Comparison of ENCODE assay signal across 17 cellular contexts in genomic region chr10:132450825-132451505, GRCh38. TPM values are rescaled to one million over a fixed set of nuclear protein-coding genes. Genes with fewer than 3 reads are reported as not detected.
DNase-seq lines count a peak whose midpoint lies in the region; ATAC-seq, FAIRE-seq and TF ChIP-seq lines count a peak whose summit lies in the region.
"Had no signal": no experiment of that assay in that cellular context is flagged by ENCODE, and none has a peak within 500 bp of the region (broad histone marks: within the 10 kb centered on the region; RNA-seq: fewer than 3 reads in every experiment).

No MANE protein-coding gene starts in this region.

- no peaks in the 10 kb centered on the region for H3K79me2 ChIP-seq in osteoblast (ENCODE audit: insufficient read depth, low read length)

- TF ChIP-seq CTCF in NB4 (IDR thresholded peaks at IDR 0.05; ENCODE audit: low read depth, low read length): no peak
- TF ChIP-seq CTCF in osteoblast (IDR thresholded peaks at IDR 0.05; ENCODE audit: extremely low read depth, low read depth, low read length): no peak

- H3K4me1 ChIP-seq in CD4-positive, CD25-positive, alpha-beta regulatory T cell (ENCODE audit: control insufficient read depth, insufficient read depth, low read length, poor library complexity, severe bottlenecking): peaks cover 40% of the 10 kb centered on the region
- H3K4me1 ChIP-seq in osteoblast (ENCODE audit: insufficient read depth, low read length): peaks cover 13% of the 10 kb centered on the region

- no peaks in the 10 kb centered on the region for H3K36me3 ChIP-seq in CD4-positive, CD25-positive, alpha-beta regulatory T cell (ENCODE audit: control insufficient read depth, insufficient read depth, low read length)
- H3K36me3 ChIP-seq in osteoblast (ENCODE audit: insufficient read depth, low read length): no peaks in the 10 kb centered on the region
- H3K36me3 ChIP-seq: uterus had no signal

- DNase-seq in CD4-positive, CD25-positive, alpha-beta regulatory T cell: no peak
- DNase-seq in NB4 (ENCODE audit: low read depth) (peak; percentile 30), immature natural killer cell (no peak), osteoblast (ENCODE audit: insufficient read length, low spot score, missing footprints) (peak; percentile 78), NK-92 (lab: John Stamatoyannopoulos, UW; ENCODE audit: unreplicated experiment) (no peak), NCI-H187 (lab: John Stamatoyannopoulos, UW) (no peak), GM19239 (ENCODE audit: insufficient read length, low spot score) (no peak)
- DNase-seq: activated CD4-positive, CD25-positive, alpha-beta regulatory T cell treated with anti-CD3 and anti-CD28 coated beads, Interleukin-2, amount 50 U/mL, for 72 hours; amygdala; C1 segment of cervical spinal cord; stimulated activated CD4-positive, alpha-beta T cell treated with anti-CD3 and anti-CD28 coated beads, Interleukin-1b, Interleukin-23, amount 100 ng/mL, for 48 hours; stimulated activated CD8-positive, alpha-beta memory T cell treated with anti-CD3 and anti-CD28 coated beads, Interleukin-4, amount 100 ng/mL, for 48 hours; SW 1271 had no signal

- no peak for FAIRE-seq in GM19239 (lab: Jason Lieb, UNC)
- FAIRE-seq: GM12878 had no signal

- no peaks in the 10 kb centered on the region for H3K36me3 Mint-ChIP-seq in CD4-positive, CD25-positive, alpha-beta regulatory T cell
- no peaks in the 10 kb centered on the region for H3K36me3 Mint-ChIP-seq in immature natural killer cell

- H3K4me3 ChIP-seq in CD4-positive, CD25-positive, alpha-beta regulatory T cell (ENCODE audit: low read depth, low read length): no peak overlapping the region
- H3K4me3 ChIP-seq in NB4 (ENCODE audit: low read depth, low read length) (no peak overlapping the region), osteoblast (ENCODE audit: insufficient read depth, low read length) (no peak overlapping the region)
- H3K4me3 ChIP-seq: dorsolateral prefrontal cortex, GM12878, uterus had no signal

- no peaks in the 10 kb centered on the region for H4K20me1 ChIP-seq in osteoblast (ENCODE audit: insufficient read depth, low read length)

- peaks cover 0 to 1% (median 0%) of the 10 kb centered on the region in 7 donors for H3K9me3 Mint-ChIP-seq in CD4-positive, CD25-positive, alpha-beta regulatory T cell
- H3K9me3 Mint-ChIP-seq in immature natural killer cell: no peaks in the 10 kb centered on the region

- no peaks in the 10 kb centered on the region for H3K27me3 ChIP-seq in CD4-positive, CD25-positive, alpha-beta regulatory T cell (ENCODE audit: control insufficient read depth, insufficient read depth, low read length)
- no peaks in the 10 kb centered on the region for H3K27me3 ChIP-seq in osteoblast (ENCODE audit: insufficient read depth, low read length)
- H3K27me3 ChIP-seq: dorsolateral prefrontal cortex, uterus had no signal

- ATAC-seq in CD4-positive, CD25-positive, alpha-beta regulatory T cell (ENCODE audit: low read depth in 2 of 2): no peak
- ATAC-seq in GM18505 (IDR thresholded peaks at IDR 0.05; ENCODE audit: unreplicated experiment): no peak
- ATAC-seq: GM12878 had no signal

- H3K9me3 ChIP-seq in CD4-positive, CD25-positive, alpha-beta regulatory T cell (ENCODE audit: control insufficient read depth in 2 of 2, low read length in 2 of 2): no peaks in the 10 kb centered on the region
- no peaks in the 10 kb centered on the region for H3K9me3 ChIP-seq in osteoblast (ENCODE audit: low read depth, low read length)
- H3K9me3 ChIP-seq: uterus had no signal

- no peaks in the 10 kb centered on the region for H3K27me3 Mint-ChIP-seq in CD4-positive, CD25-positive, alpha-beta regulatory T cell
- H3K27me3 Mint-ChIP-seq in immature natural killer cell (ENCODE audit: low read depth in 3 of 3): peaks cover 3 to 16% (median 8%) of the 10 kb centered on the region in 3 donors

- no peak overlapping the region for H2AFZ ChIP-seq in osteoblast (ENCODE audit: low read length)

- peaks cover 0 to 43% (median 11%) of the 10 kb centered on the region in 4 donors for H3K4me1 Mint-ChIP-seq in CD4-positive, CD25-positive, alpha-beta regulatory T cell
- peaks cover 19 to 31% of the 10 kb centered on the region in 2 donors for H3K4me1 Mint-ChIP-seq in immature natural killer cell

- H3K27ac ChIP-seq in CD4-positive, CD25-positive, alpha-beta regulatory T cell (ENCODE audit: insufficient read depth, low read length, poor library complexity, severe bottlenecking): peak overlapping the region; percentile 89
- H3K27ac ChIP-seq in osteoblast (ENCODE audit: low read depth, low read length): no peak overlapping the region

- H3K4me2 ChIP-seq in osteoblast (ENCODE audit: insufficient read depth, low read length): no peak overlapping the region

- peak overlapping the region; percentile 87 to 94 (median 93) for H3K27ac Mint-ChIP-seq in CD4-positive, CD25-positive, alpha-beta regulatory T cell
- H3K27ac Mint-ChIP-seq in immature natural killer cell: peak overlapping the region; percentile 62 to 95 (median 94)

- TF ChIP-seq POLR2A in NB4 (IDR thresholded peaks at IDR 0.05; ENCODE audit: extremely low read depth, insufficient read length) (no peak), GM18505 (IDR thresholded peaks at IDR 0.05; ENCODE audit: borderline replicate concordance, extremely low read depth, insufficient read depth, insufficient read length) (no peak)

- no peak overlapping the region for H3K4me3 Mint-ChIP-seq in CD4-positive, CD25-positive, alpha-beta regulatory T cell
- H3K4me3 Mint-ChIP-seq in immature natural killer cell: peak overlapping the region in 1 of 5 donors; percentile 55

RNA-seq across cellular contexts. Expression of gene PWWP2B, which starts 54.0 kb away (rescaled TPM):
- total RNA-seq in CD4-positive, CD25-positive, alpha-beta regulatory T cell: 10.9 TPM
- polyA plus RNA-seq in CD4-positive, CD25-positive, alpha-beta regulatory T cell: 1 to 10 TPM in 1 of 4 donors, under 1 TPM in 3; 0.56 to 1.4 (median 0.87) TPM
- polyA plus RNA-seq in immature natural killer cell: 1 to 10 TPM; 4.0 to 7.3 (median 4.3) TPM
- total RNA-seq in osteoblast: 15.3 and 18.5 TPM in 2 replicates

Comparison
In these comparisons a context has a peak if more than half of its experiments do, and no peak if none do; other contexts are left out.
1. DNase-seq: peak in NB4 (single experiment) and osteoblast (single experiment); none in CD4-positive, CD25-positive, alpha-beta regulatory T cell (0 of 3), immature natural killer cell (0 of 3), NK-92 (single experiment), NCI-H187 (0 of 2) and GM19239 (single experiment).